26 cellular contexts compared by ENCODE assay signal in genomic region chr2:26016012-26016742, GRCh38. TPM values are rescaled to one million over a fixed set of nuclear protein-coding genes. Genes with fewer than 3 reads are reported as not detected.
DNase-seq lines count a peak whose midpoint lies in the region; ATAC-seq and TF ChIP-seq lines count a peak whose summit lies in the region.
"Had no signal": no experiment of that assay in that cellular context is flagged by ENCODE, and none has a peak within 500 bp of the region (broad histone marks: within the 10 kb centered on the region; RNA-seq: fewer than 3 reads in every experiment).

No MANE protein-coding gene starts in this region.

- H4K8ac ChIP-seq in IMR-90 (ENCODE audit: low read depth in 2 of 2, low read length in 2 of 2) = no peak overlapping the region

- H2AK9ac ChIP-seq in IMR-90 (replicated peaks; ENCODE audit: low read depth, low read length, poor library complexity) = no peak overlapping the region

- no peaks in the 10 kb centered on the region for H3K9me3 ChIP-seq in IMR-90 (ENCODE audit: control insufficient read depth, insufficient read depth, low read length)
- no peaks in the 10 kb centered on the region for H3K9me3 ChIP-seq in osteoblast (ENCODE audit: low read depth, low read length)
- no peaks in the 10 kb centered on the region for H3K9me3 ChIP-seq in heart right ventricle
- H3K9me3 ChIP-seq in SJCRH30 (replicated peaks) = no peaks in the 10 kb centered on the region
- H3K9me3 ChIP-seq: SK-N-SH had no signal

- H3K14ac ChIP-seq in IMR-90 (replicated peaks; ENCODE audit: low read depth, low read length) = no peak overlapping the region

- H3K56ac ChIP-seq in IMR-90 (ENCODE audit: extremely low read depth, insufficient read depth, low read length) = no peak overlapping the region

- H3K79me1 ChIP-seq in IMR-90 (ENCODE audit: low read depth in 1 of 2, low read length in 2 of 2) = no peaks in the 10 kb centered on the region; a peak in 1 of 4 replicates

- no peaks in the 10 kb centered on the region for H3K9me3 Mint-ChIP-seq in type B pancreatic cell
- H3K9me3 Mint-ChIP-seq: activated CD4-positive, alpha-beta T cell treated with anti-CD3 and anti-CD28 coated beads, Interleukin-2, amount 10 ng/mL, durations not matched to agents 7 days and 5 days; activated T-helper 1 cell treated with anti-CD3 and anti-CD28 coated beads, Interleukin-12 subunit alpha, Interleukin-12 subunit beta, Interleukin-2, Interleukin-4 antibody, amounts not matched to agents 30 ng/mL and 10 ng/mL and 1 ng/mL, durations not matched to agents 14 hours and 24 hours and 36 hours; CD4-positive, alpha-beta T cell; endodermal cell; stimulated activated naive CD8-positive, alpha-beta T cell treated with anti-CD3 and anti-CD28 coated beads, Interleukin-15, amount 100 ng/mL, for 72 hours had no signal

- H3K4me3 Mint-ChIP-seq in type B pancreatic cell = no peak overlapping the region
- H3K4me3 Mint-ChIP-seq: activated CD4-positive, alpha-beta T cell treated with anti-CD3 and anti-CD28 coated beads, Interleukin-2, amount 10 ng/mL, durations not matched to agents 7 days and 5 days; activated naive CD8-positive, alpha-beta T cell; activated T-helper 1 cell treated with anti-CD3 and anti-CD28 coated beads, Interleukin-12 subunit alpha, Interleukin-12 subunit beta, Interleukin-2, Interleukin-4 antibody, amounts not matched to agents 30 ng/mL and 10 ng/mL and 1 ng/mL, durations not matched to agents 14 hours and 24 hours and 36 hours; CD4-positive, alpha-beta T cell; endodermal cell; stimulated activated naive CD8-positive, alpha-beta T cell treated with anti-CD3 and anti-CD28 coated beads, Interleukin-15, amount 100 ng/mL, for 72 hours had no signal

- POLR2A ChIA-PET in IMR-90 (lab: Charles Lee; ENCODE audit: unreplicated experiment) = no interaction called here

- H3K18ac ChIP-seq in IMR-90 (ENCODE audit: low read depth, low read length) = no peak overlapping the region

- DNase-seq in IMR-90 = peak; percentile 43
- DNase-seq in epithelial cell of prostate (ENCODE audit: low read depth, low spot score) = no peak
- no peak for DNase-seq in osteoblast (ENCODE audit: insufficient read length, low spot score, missing footprints)
- no peak for DNase-seq in type B pancreatic cell (ENCODE audit: extremely low spot score, unreplicated experiment)
- no peak for DNase-seq in heart right ventricle
- no peak for DNase-seq in SJCRH30
- DNase-seq in globus pallidus (ENCODE audit: low spot score) = no peak
- no peak for DNase-seq in effector CD4-positive, alpha-beta T cell
- DNase-seq: activated CD4-positive, alpha-beta T cell treated with anti-CD3 and anti-CD28 coated beads, Interleukin-2, amount 10 ng/mL, durations not matched to agents 7 days and 5 days; brain microvascular endothelial cell; CD4-positive, alpha-beta T cell; endodermal cell; hypothalamus; MM.1S; NCI-H1436; NCI-H2107; RPMI8226; SK-N-SH; stimulated activated CD4-positive, alpha-beta T cell treated with anti-CD3 and anti-CD28 coated beads, Interleukin-12 subunit alpha, Interleukin-12 subunit beta, amount 100 ng/mL, for 4 hours; stimulated activated naive CD8-positive, alpha-beta T cell treated with anti-CD3 and anti-CD28 coated beads, Interleukin-15, amount 100 ng/mL, for 72 hours; T-helper 2 cell; WERI-Rb-1 had no signal

- WGBS in IMR-90 (ENCODE audit: extremely low coverage in 2 of 2, insufficient read length in 1 of 2), 2 experiments = 71% methylated on average over 1 of the region's 13 CpGs; no CpG with 5 or more reads in 1 of the 2 experiments
- 91 to 92% methylated on average over 13 of the region's 13 CpGs for WGBS in heart right ventricle, 2 donors

- H2BK5ac ChIP-seq in IMR-90 (ENCODE audit: low read depth, low read length, poor library complexity, severe bottlenecking) = no peak overlapping the region

- H2AFZ ChIP-seq in IMR-90 (replicated peaks; ENCODE audit: low read length, poor library complexity) = no peak overlapping the region
- H2AFZ ChIP-seq in osteoblast (ENCODE audit: low read length) = peak overlapping the region; percentile 79

- H3K27ac Mint-ChIP-seq in type B pancreatic cell = peak overlapping the region; percentile 7
- H3K27ac Mint-ChIP-seq: activated CD4-positive, alpha-beta T cell treated with anti-CD3 and anti-CD28 coated beads, Interleukin-2, amount 10 ng/mL, durations not matched to agents 7 days and 5 days; activated naive CD8-positive, alpha-beta T cell; activated T-helper 1 cell treated with anti-CD3 and anti-CD28 coated beads, Interleukin-12 subunit alpha, Interleukin-12 subunit beta, Interleukin-2, Interleukin-4 antibody, amounts not matched to agents 30 ng/mL and 10 ng/mL and 1 ng/mL, durations not matched to agents 14 hours and 24 hours and 36 hours; CD4-positive, alpha-beta T cell; endodermal cell; stimulated activated naive CD8-positive, alpha-beta T cell treated with anti-CD3 and anti-CD28 coated beads, Interleukin-15, amount 100 ng/mL, for 72 hours had no signal

- TF ChIP-seq RAD21 in IMR-90 (IDR thresholded peaks at IDR 0.05; ENCODE audit: low read length) = no peak

- H3K4me1 ChIP-seq in IMR-90 (ENCODE audit: control insufficient read depth, insufficient read depth, low read length) = peaks cover 16% of the 10 kb centered on the region
- peaks cover 28% of the 10 kb centered on the region for H3K4me1 ChIP-seq in osteoblast (ENCODE audit: insufficient read depth, low read length)
- peaks cover 9 to 50% (median 17%) of the 10 kb centered on the region in 9 donors for H3K4me1 ChIP-seq in heart right ventricle
- H3K4me1 ChIP-seq in SJCRH30 = peaks cover 32% of the 10 kb centered on the region

- no peak overlapping the region for H4K91ac ChIP-seq in IMR-90 (ENCODE audit: insufficient read depth, low read depth, low read length)

- H3K36me3 ChIP-seq in IMR-90 (ENCODE audit: control insufficient read depth, insufficient read depth, low read length) = no peaks in the 10 kb centered on the region
- no peaks in the 10 kb centered on the region for H3K36me3 ChIP-seq in osteoblast (ENCODE audit: insufficient read depth, low read length)
- H3K36me3 ChIP-seq in heart right ventricle = no peaks in the 10 kb centered on the region
- H3K36me3 ChIP-seq in SJCRH30 = no peaks in the 10 kb centered on the region
- H3K36me3 ChIP-seq: brain microvascular endothelial cell, WERI-Rb-1 had no signal

- no peaks in the 10 kb centered on the region for H3K36me3 Mint-ChIP-seq in type B pancreatic cell
- H3K36me3 Mint-ChIP-seq: activated naive CD8-positive, alpha-beta T cell had no signal

- H3K27me3 Mint-ChIP-seq in type B pancreatic cell = no peaks in the 10 kb centered on the region
- H3K27me3 Mint-ChIP-seq: activated CD4-positive, alpha-beta T cell treated with anti-CD3 and anti-CD28 coated beads, Interleukin-2, amount 10 ng/mL, durations not matched to agents 7 days and 5 days; activated naive CD8-positive, alpha-beta T cell; CD4-positive, alpha-beta T cell; stimulated activated naive CD8-positive, alpha-beta T cell treated with anti-CD3 and anti-CD28 coated beads, Interleukin-15, amount 100 ng/mL, for 72 hours had no signal

- peaks cover 21% of the 10 kb centered on the region for H3K9me1 ChIP-seq in IMR-90 (ENCODE audit: insufficient read depth, low read length)

- H3K4me2 ChIP-seq in IMR-90 (ENCODE audit: low read depth, low read length) (no peak overlapping the region), osteoblast (ENCODE audit: insufficient read depth, low read length) (peak overlapping the region; percentile 33)
- H3K4me2 ChIP-seq: SK-N-SH had no signal

- in situ Hi-C loops in IMR-90 (cut with MboI; ENCODE audit: low sequenced_read_pairs) = no loop called here

- no peak overlapping the region for H2BK20ac ChIP-seq in IMR-90 (ENCODE audit: low read depth, low read length)

- H3K4me1 Mint-ChIP-seq in type B pancreatic cell (ENCODE audit: unreplicated experiment) = peaks cover 27% of the 10 kb centered on the region
- H3K4me1 Mint-ChIP-seq: stimulated activated naive CD8-positive, alpha-beta T cell treated with anti-CD3 and anti-CD28 coated beads, Interleukin-15, amount 100 ng/mL, for 72 hours had no signal

- TF ChIP-seq CTCF in IMR-90 (conservative IDR thresholded peaks at IDR 0.05; ENCODE audit: low read depth, low read length) (no peak), osteoblast (IDR thresholded peaks at IDR 0.05; ENCODE audit: extremely low read depth, low read depth, low read length) (no peak), type B pancreatic cell (conservative IDR thresholded peaks at IDR 0.05) (no peak), heart right ventricle (IDR thresholded peaks at IDR 0.05) (no peak)

- H3K79me2 ChIP-seq in osteoblast (ENCODE audit: insufficient read depth, low read length) = no peaks in the 10 kb centered on the region

- H3K4me3 ChIP-seq in IMR-90 (ENCODE audit: insufficient read depth, low read depth, low read length) = no peak overlapping the region
- H3K4me3 ChIP-seq in osteoblast (ENCODE audit: insufficient read depth, low read length) = no peak overlapping the region
- H3K4me3 ChIP-seq in heart right ventricle = no peak overlapping the region
- no peak overlapping the region for H3K4me3 ChIP-seq in SJCRH30
- H3K4me3 ChIP-seq: K562 had no signal

- no TSS peak for BruUV-seq in IMR-90 (replicated peaks; lab: Mats Ljungman, UMichigan)

- no peak overlapping the region for H3K23ac ChIP-seq in IMR-90 (ENCODE audit: low read depth, low read length)

- dilution Hi-C loops in IMR-90 (cut with HindIII; ENCODE audit: low sequenced_read_pairs, unreplicated experiment) = no loop called here

- H2AK5ac ChIP-seq in IMR-90 (ENCODE audit: low read depth, low read length) = no peak overlapping the region

- ATAC-seq in IMR-90 (ENCODE audit: low read depth) = no peak
- no peak for ATAC-seq in heart right ventricle
- ATAC-seq: HCT116; K562; stimulated activated naive CD8-positive, alpha-beta T cell treated with anti-CD3 and anti-CD28 coated beads, Interleukin-15, amount 100 ng/mL, for 72 hours had no signal

- H3K27ac ChIP-seq in IMR-90 (ENCODE audit: insufficient read depth, low read length) = no peak overlapping the region
- peak overlapping the region; percentile 77 for H3K27ac ChIP-seq in epithelial cell of prostate
- H3K27ac ChIP-seq in osteoblast (ENCODE audit: low read depth, low read length) = peak overlapping the region; percentile 65
- peak overlapping the region in 1 of 10 donors; percentile 46 for H3K27ac ChIP-seq in heart right ventricle
- H3K27ac ChIP-seq in SJCRH30 = no peak overlapping the region
- H3K27ac ChIP-seq: brain microvascular endothelial cell, WERI-Rb-1 had no signal

- no peak overlapping the region for H3K9ac ChIP-seq in IMR-90 (ENCODE audit: low read depth, low read length)
- H3K9ac ChIP-seq: SK-N-SH had no signal

- intact Hi-C loops in IMR-90 (cut with micrococcal nuclease) (no loop called here), heart right ventricle (cut with DNase I) (no loop called here)

- H3K27me3 ChIP-seq in IMR-90 (ENCODE audit: control insufficient read depth, insufficient read depth, low read length) (no peaks in the 10 kb centered on the region), osteoblast (ENCODE audit: insufficient read depth, low read length) (no peaks in the 10 kb centered on the region), heart right ventricle (no peaks in the 10 kb centered on the region), SJCRH30 (no peaks in the 10 kb centered on the region)
- H3K27me3 ChIP-seq: brain microvascular endothelial cell had no signal

- H2BK15ac ChIP-seq in IMR-90 (ENCODE audit: low read depth, low read length) = no peak overlapping the region

- no peak overlapping the region for H3K4ac ChIP-seq in IMR-90 (ENCODE audit: low read depth, low read length)

- no peak overlapping the region for H4K5ac ChIP-seq in IMR-90 (ENCODE audit: low read depth, low read length)

- H4K20me1 ChIP-seq in IMR-90 (ENCODE audit: insufficient read depth, low read length) (peaks cover 5% of the 10 kb centered on the region), osteoblast (ENCODE audit: insufficient read depth, low read length) (no peaks in the 10 kb centered on the region)

- TF ChIP-seq POLR2A in IMR-90 (IDR thresholded peaks at IDR 0.05; ENCODE audit: low read depth, low read length) = no peak

- CTCF ChIA-PET in IMR-90 (lab: Yijun Ruan, JAX) = interaction anchor here (0.6 kb wide), 1 partner anchor 46 kb away, joined by 4 read pairs; no protein-coding TSS in a partner anchor

- no peak overlapping the region for H2BK120ac ChIP-seq in IMR-90 (ENCODE audit: low read depth, low read length)

RNA-seq across cellular contexts. Expression of gene RAB10, which starts 17.7 kb away (rescaled TPM):
- total RNA-seq in IMR-90 (2012; rRNA removed) (30.1 and 79.7 TPM in 2 replicates), osteoblast (128 and 151 TPM in 2 replicates), type B pancreatic cell (ENCODE audit: low replicate concordance) (143 and 186 TPM in 2 replicates), heart right ventricle (100 to 1,000 TPM in 4 of 10 donors, 10 to 100 TPM in 6; 86.4 to 110 (median 94.9) TPM)
- polyA plus RNA-seq in IMR-90 (2012; rRNA removed) (66.5 and 77.1 TPM in 2 replicates), heart right ventricle (10 to 100 TPM; 32.2 to 47.6 TPM)
- polyA plus RNA-seq in IMR-90 (2012; cell fraction: cytosol; rRNA removed) = 45.2 and 71.7 TPM in 2 replicates
- polyA plus RNA-seq in IMR-90 (2012; cell fraction: nucleus; rRNA removed; ENCODE audit: low replicate concordance) = 23.0 and 23.3 TPM in 2 replicates
- total RNA-seq in SJCRH30 (2014; rRNA removed; shearing (Covaris generic)) = 128 and 152 TPM in 2 replicates

RNA-seq across cellular contexts. Expression of gene KIF3C, which starts 33.9 kb away (rescaled TPM):
- 8.1 and 15.4 TPM in 2 replicates for total RNA-seq in IMR-90 (2012; rRNA removed)
- 8.3 and 9.4 TPM in 2 replicates for polyA plus RNA-seq in IMR-90 (2012; rRNA removed)
- polyA plus RNA-seq in IMR-90 (2012; cell fraction: cytosol; rRNA removed) = 6.1 and 8.3 TPM in 2 replicates
- polyA plus RNA-seq in IMR-90 (2012; cell fraction: nucleus; rRNA removed; ENCODE audit: low replicate concordance) = 6.6 and 6.9 TPM in 2 replicates
- 14.4 and 17.0 TPM in 2 replicates for total RNA-seq in osteoblast
- total RNA-seq in type B pancreatic cell (ENCODE audit: low replicate concordance) = 15.4 and 25.5 TPM in 2 replicates
- 1 to 10 TPM; 1.4 to 4.2 (median 2.7) TPM for total RNA-seq in heart right ventricle
- 1 to 10 TPM; 1.1 to 1.2 TPM for polyA plus RNA-seq in heart right ventricle
- total RNA-seq in SJCRH30 (2014; rRNA removed; shearing (Covaris generic)) = 5.2 and 5.3 TPM in 2 replicates

Comparison
In these comparisons a context has a peak if more than half of its experiments do, and no peak if none do; other contexts are left out.
1. H3K27ac ChIP-seq: peak in epithelial cell of prostate (single experiment) and osteoblast (single experiment); none in IMR-90 (single experiment) and SJCRH30 (single experiment).